In genomic region chr2:25821225-25822056, GRCh38 we compare ENCODE assay signal across 9 cellular contexts. TPM values are rescaled to one million over a fixed set of nuclear protein-coding genes. Genes with fewer than 3 reads are reported as not detected.
DNase-seq lines count a peak whose midpoint lies in the region; FAIRE-seq and TF ChIP-seq lines count a peak whose summit lies in the region.
"Had no signal": no experiment of that assay in that cellular context is flagged by ENCODE, and none has a peak within 500 bp of the region (broad histone marks: within the 10 kb centered on the region; RNA-seq: fewer than 3 reads in every experiment).

No MANE protein-coding gene starts in this region.

- H3K27ac ChIP-seq in colonic mucosa, result no peak overlapping the region

- intact Hi-C loops in colonic mucosa (cut with DNase I), result no loop called here

- no peak for FAIRE-seq in HTR-8/SVneo (lab: Jason Lieb, UNC)
- no peak for FAIRE-seq in urothelium cell line (lab: Jason Lieb, UNC)

- H3K9me3 ChIP-seq in BE2C (no peaks in the 10 kb centered on the region), colonic mucosa (no peaks in the 10 kb centered on the region)

- no peak for DNase-seq in BE2C
- DNase-seq in HT1080 (ENCODE audit: low read depth), result peak; percentile 13
- peak; percentile 27 for DNase-seq in amniotic epithelial cell (ENCODE audit: low read depth)
- peak; percentile 3 for DNase-seq in left kidney (ENCODE audit: low read depth, low spot score)
- no peak for DNase-seq in NCI-H774 (lab: John Stamatoyannopoulos, UW)
- no peak for DNase-seq in colonic mucosa
- DNase-seq in HTR-8/SVneo (ENCODE audit: insufficient read length, low spot score), result no peak
- no peak for DNase-seq in urothelium cell line (ENCODE audit: low spot score)
- DNase-seq: NCI-H2171 treated with DMSO at 0.1 percent for 48 hours had no signal

- H3K36me3 ChIP-seq in BE2C, result no peaks in the 10 kb centered on the region
- H3K36me3 ChIP-seq in colonic mucosa, result no peaks in the 10 kb centered on the region

- peaks cover 7% of the 10 kb centered on the region for H3K4me1 ChIP-seq in BE2C
- no peaks in the 10 kb centered on the region for H3K4me1 ChIP-seq in colonic mucosa

- H3K4me3 ChIP-seq in BE2C (ENCODE audit: low read depth, low read length) (peak overlapping the region; percentile 57), colonic mucosa (no peak overlapping the region)

- no peak for TF ChIP-seq CTCF in BE2C (IDR thresholded peaks at IDR 0.05; ENCODE audit: low read depth, low read length)
- TF ChIP-seq CTCF in colonic mucosa (IDR thresholded peaks at IDR 0.05), result no peak

- H3K27me3 ChIP-seq in BE2C, result no peaks in the 10 kb centered on the region
- H3K27me3 ChIP-seq in colonic mucosa, result no peaks in the 10 kb centered on the region

- H3K9ac ChIP-seq in colonic mucosa (ENCODE audit: low read depth in 2 of 2, low read length in 2 of 2), result no peak overlapping the region

RNA-seq across cellular contexts. Expression of gene ASXL2, which starts 56.8 kb away (rescaled TPM):
- polyA plus RNA-seq in BE2C (2012; ENCODE audit: insufficient read depth, insufficient read length, low read depth), result 9.9 TPM
- total RNA-seq in HT1080 (2014; rRNA removed; shearing (Covaris generic)), result 13.2 and 13.9 TPM in 2 replicates
- polyA plus RNA-seq in HT1080 (2015; cell fraction: cytosol; rRNA removed), result 7.9 and 12.4 TPM in 2 replicates
- polyA plus RNA-seq in HT1080 (2015; cell fraction: nucleus; rRNA removed), result 23.1 and 23.8 TPM in 2 replicates
- 10 to 100 TPM; 28.6 to 32.7 TPM for total RNA-seq in colonic mucosa

Comparison
In these comparisons a context has a peak if more than half of its experiments do, and no peak if none do; other contexts are left out.
1. DNase-seq: peak in HT1080 (single experiment), amniotic epithelial cell (single experiment) and left kidney (single experiment); none in BE2C (single experiment), NCI-H774 (single experiment), colonic mucosa (single experiment), HTR-8/SVneo (single experiment) and urothelium cell line (single experiment).